ENCODE assay signal across 27 cellular contexts in genomic region chr16:9539346-9539745, GRCh38.
"Had no signal": no experiment of that assay in that cellular context is flagged by ENCODE, and none has a peak within 500 bp of the region (broad histone marks: within the 10 kb centered on the region; RNA-seq: fewer than 3 reads in every experiment).

No MANE protein-coding gene starts in this region.

- DNase-seq: dermis blood vessel endothelial cell; dorsolateral prefrontal cortex; effector CD4-positive, alpha-beta T cell; effector memory CD4-positive, alpha-beta T cell; erythroblast; esophagus squamous epithelium; foreskin fibroblast; foreskin melanocyte; gastrocnemius medialis; glutamatergic neuron; head of caudate nucleus; heart right ventricle; hippocampal formation; left cardiac atrium; left ventricle myocardium inferior; lower lobe of right lung; mesenchymal stem cell; mucosa of descending colon; naive B cell had no signal

- H3K27ac ChIP-seq: coronary artery, dorsolateral prefrontal cortex, epithelial cell of prostate, esophagus squamous epithelium, gastrocnemius medialis, heart right ventricle, left ventricle myocardium inferior, lower lobe of right lung had no signal

- FAIRE-seq: colon, endometrium, islet of Langerhans, keratinocyte had no signal

- H3K27me3 ChIP-seq: dorsolateral prefrontal cortex, esophagus squamous epithelium, gastrocnemius medialis had no signal

- H3K4me1 ChIP-seq: esophagus squamous epithelium, gastrocnemius medialis, heart right ventricle, left ventricle myocardium inferior, lower lobe of right lung had no signal

- H3K4me3 Mint-ChIP-seq: mesothelial cell of epicardium, naive B cell had no signal

- H3K4me3 ChIP-seq: coronary artery, dorsolateral prefrontal cortex, esophagus squamous epithelium, gastrocnemius medialis, heart right ventricle, left ventricle myocardium inferior, lower lobe of right lung, mucosa of descending colon had no signal

- ATAC-seq: esophagus mucosa, gastrocnemius medialis, left cardiac atrium, lower lobe of right lung, mucosa of descending colon had no signal

- H3K36me3 ChIP-seq: esophagus squamous epithelium, gastrocnemius medialis, heart right ventricle, left ventricle myocardium inferior, lower lobe of right lung had no signal

- H3K9me3 ChIP-seq: esophagus squamous epithelium, gastrocnemius medialis, lower lobe of right lung, mucosa of descending colon had no signal

- H3K36me3 Mint-ChIP-seq: mesothelial cell of epicardium had no signal

- H3K4me1 Mint-ChIP-seq: naive B cell had no signal

- H3K27ac Mint-ChIP-seq: mesothelial cell of epicardium, naive B cell had no signal
